26 cellular contexts compared by ENCODE assay signal in genomic region chr6:79066330-79066729, GRCh38.
"Had no signal": no experiment of that assay in that cellular context is flagged by ENCODE, and none has a peak within 500 bp of the region (broad histone marks: within the 10 kb centered on the region; RNA-seq: fewer than 3 reads in every experiment).

No MANE protein-coding gene starts in this region.

- H3K4me3 ChIP-seq: gastrocnemius medialis, hepatocyte, lung, neural progenitor cell, prostate gland, right atrium auricular region, sigmoid colon, spleen, testis, tibial artery, upper lobe of left lung had no signal

- H3K4me2 ChIP-seq: hepatocyte, neural progenitor cell had no signal

- H3K9ac ChIP-seq: neural progenitor cell had no signal

- H3K27ac ChIP-seq: epithelial cell of prostate, gastrocnemius medialis, hepatocyte, neural progenitor cell, prostate gland, right atrium auricular region, sigmoid colon, spleen, testis, tibial artery, upper lobe of left lung had no signal

- H3K9me3 ChIP-seq: gastrocnemius medialis, prostate gland, right atrium auricular region, sigmoid colon, spleen, testis, tibial artery, upper lobe of left lung had no signal

- FAIRE-seq: urothelium cell line had no signal

- H3K4me1 ChIP-seq: testis had no signal

- DNase-seq: effector CD8-positive, alpha-beta T cell; endodermal cell; foreskin fibroblast; gastrocnemius medialis; head of caudate nucleus; kidney; midbrain; naive thymus-derived CD4-positive, alpha-beta T cell; sigmoid colon; spleen; stimulated activated CD4-positive, alpha-beta T cell treated with anti-CD3 and anti-CD28 coated beads, Interleukin-4, amount 100 ng/mL, for 4 hours; stimulated activated naive CD8-positive, alpha-beta T cell treated with anti-CD3 and anti-CD28 coated beads, Interleukin-15, Interleukin-2, amounts not matched to agents 100 U/mL and 50 U/mL, for 24 hours; substantia nigra; testis; tibial artery; upper lobe of left lung had no signal

- ATAC-seq: esophagus mucosa; gastrocnemius medialis; left lobe of liver; naive thymus-derived CD4-positive, alpha-beta T cell; stimulated activated memory B cell treated with anti-CD40 and anti-IgM and Interleukin-4, amounts not matched to agents 10 μg/mL and 1 μg/mL and 100 μg/mL, for 72 hours; stimulated activated naive CD8-positive, alpha-beta T cell treated with anti-CD3 and anti-CD28 coated beads, Interleukin-15, Interleukin-2, amounts not matched to agents 100 U/mL and 50 U/mL, for 24 hours had no signal

- H2AFZ ChIP-seq: hepatocyte, neural progenitor cell had no signal

- H3K27me3 ChIP-seq: gastrocnemius medialis, hepatocyte, neural progenitor cell, right atrium auricular region, sigmoid colon, spleen, testis, tibial artery, upper lobe of left lung had no signal

- H3K36me3 ChIP-seq: gastrocnemius medialis, prostate gland, right atrium auricular region, tibial artery, upper lobe of left lung had no signal
